1 cellular context compared by ENCODE assay signal in the genomic region with DNA sequence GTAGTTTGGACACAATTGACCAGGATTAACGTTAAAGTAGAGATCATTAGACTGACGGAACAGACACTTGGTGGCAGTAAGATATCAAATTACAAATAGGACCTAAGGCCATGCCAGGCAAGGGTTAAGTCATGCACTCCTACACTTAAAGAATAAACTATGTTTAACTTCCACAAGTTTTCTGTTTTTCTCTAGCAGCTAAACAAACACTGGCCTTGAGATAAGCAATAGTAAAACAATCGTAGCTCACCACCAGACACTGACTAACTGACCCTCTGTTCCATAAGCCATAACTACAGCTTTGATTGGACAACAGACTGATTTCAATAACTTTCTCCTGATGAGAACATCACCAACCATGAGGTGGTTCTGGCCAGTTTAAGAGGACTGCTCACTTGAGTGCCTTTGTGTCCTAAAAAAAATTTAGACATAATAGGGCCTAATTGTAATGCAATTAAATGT.
TF ChIP-seq lines count a peak whose summit lies in the region.

No MANE protein-coding gene starts in this region.

TF ChIP-seq in GM23338, 12 proteins besides CTCF, POLR2A, EP300 and RAD21 (continued from another document):
- TF ChIP-seq, protein P1, sequence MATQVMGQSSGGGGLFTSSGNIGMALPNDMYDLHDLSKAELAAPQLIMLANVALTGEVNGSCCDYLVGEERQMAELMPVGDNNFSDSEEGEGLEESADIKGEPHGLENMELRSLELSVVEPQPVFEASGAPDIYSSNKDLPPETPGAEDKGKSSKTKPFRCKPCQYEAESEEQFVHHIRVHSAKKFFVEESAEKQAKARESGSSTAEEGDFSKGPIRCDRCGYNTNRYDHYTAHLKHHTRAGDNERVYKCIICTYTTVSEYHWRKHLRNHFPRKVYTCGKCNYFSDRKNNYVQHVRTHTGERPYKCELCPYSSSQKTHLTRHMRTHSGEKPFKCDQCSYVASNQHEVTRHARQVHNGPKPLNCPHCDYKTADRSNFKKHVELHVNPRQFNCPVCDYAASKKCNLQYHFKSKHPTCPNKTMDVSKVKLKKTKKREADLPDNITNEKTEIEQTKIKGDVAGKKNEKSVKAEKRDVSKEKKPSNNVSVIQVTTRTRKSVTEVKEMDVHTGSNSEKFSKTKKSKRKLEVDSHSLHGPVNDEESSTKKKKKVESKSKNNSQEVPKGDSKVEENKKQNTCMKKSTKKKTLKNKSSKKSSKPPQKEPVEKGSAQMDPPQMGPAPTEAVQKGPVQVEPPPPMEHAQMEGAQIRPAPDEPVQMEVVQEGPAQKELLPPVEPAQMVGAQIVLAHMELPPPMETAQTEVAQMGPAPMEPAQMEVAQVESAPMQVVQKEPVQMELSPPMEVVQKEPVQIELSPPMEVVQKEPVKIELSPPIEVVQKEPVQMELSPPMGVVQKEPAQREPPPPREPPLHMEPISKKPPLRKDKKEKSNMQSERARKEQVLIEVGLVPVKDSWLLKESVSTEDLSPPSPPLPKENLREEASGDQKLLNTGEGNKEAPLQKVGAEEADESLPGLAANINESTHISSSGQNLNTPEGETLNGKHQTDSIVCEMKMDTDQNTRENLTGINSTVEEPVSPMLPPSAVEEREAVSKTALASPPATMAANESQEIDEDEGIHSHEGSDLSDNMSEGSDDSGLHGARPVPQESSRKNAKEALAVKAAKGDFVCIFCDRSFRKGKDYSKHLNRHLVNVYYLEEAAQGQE (IDR thresholded peaks at IDR 0.05; ENCODE audit: unreplicated experiment): no peak
- TF ChIP-seq NANOG (IDR thresholded peaks at IDR 0.05; ENCODE audit: borderline replicate concordance) (no peak), STAT1 (IDR thresholded peaks at IDR 0.05; ENCODE audit: unreplicated experiment) (no peak), POLR2AphosphoS5 (IDR thresholded peaks at IDR 0.05; ENCODE audit: low read depth) (no peak), EZH2 (IDR thresholded peaks at IDR 0.05; ENCODE audit: low read depth, unreplicated experiment) (no peak), EZH2phosphoT487 (IDR thresholded peaks at IDR 0.05; ENCODE audit: unreplicated experiment) (no peak), JUNB (IDR thresholded peaks at IDR 0.05; ENCODE audit: unreplicated experiment) (no peak), ZNF114 (CRISPR knock-in tag; IDR thresholded peaks at IDR 0.05) (no peak), ZNF331 (CRISPR knock-in tag; IDR thresholded peaks at IDR 0.05; ENCODE audit: low read depth) (no peak)
